In genomic region chr11:125078516-125079140, GRCh38 we compare ENCODE assay signal across 27 cellular contexts.
"Had no signal": no experiment of that assay in that cellular context is flagged by ENCODE, and none has a peak within 500 bp of the region (broad histone marks: within the 10 kb centered on the region; RNA-seq: fewer than 3 reads in every experiment).

No MANE protein-coding gene starts in this region.

- H3K27ac ChIP-seq: esophagus muscularis mucosa, foreskin keratinocyte, left lung, neutrophil, pancreas, prostate gland had no signal

- DNase-seq: activated CD4-positive, alpha-beta T cell treated with anti-CD3 and anti-CD28 coated beads, Interleukin-2, amount 10 ng/mL, durations not matched to agents 7 days and 5 days; activated CD4-positive, CD25-positive, alpha-beta regulatory T cell treated with anti-CD3 and anti-CD28 coated beads, Interleukin-2, amount 50 U/mL, for 72 hours; activated CD8-positive, alpha-beta T cell treated with anti-CD3 and anti-CD28 coated beads for 36 hours; activated gamma-delta T cell treated with Interleukin-2 at 50 U/mL for 16 hours; activated naive CD4-positive, alpha-beta T cell treated with anti-CD3 and anti-CD28 coated beads, Interleukin-2, amount 50 U/mL, for 16 hours; activated T-cell treated with anti-CD3 and anti-CD28 coated beads, Interleukin-2, amount 50 U/mL, for 4 hours; amniotic stem cell; dermis blood vessel endothelial cell; effector CD4-positive, alpha-beta T cell; foreskin keratinocyte; left lung; naive B cell; nephron progenitor cell; pancreas; stimulated activated CD4-positive, alpha-beta T cell treated with anti-CD3 and anti-CD28 coated beads, Interleukin-1b, Interleukin-23, amount 100 ng/mL, for 48 hours; stimulated activated CD4-positive, alpha-beta T cell treated with anti-CD3 and anti-CD28 coated beads, Interleukin-4, amount 100 ng/mL, for 4 hours; stimulated activated CD8-positive, alpha-beta memory T cell treated with anti-CD3 and anti-CD28 coated beads, Interleukin-4, amount 100 ng/mL, for 48 hours; T-helper 17 cell; T1000 had no signal

- H3K27ac Mint-ChIP-seq: activated CD4-positive, alpha-beta T cell treated with anti-CD3 and anti-CD28 coated beads, Interleukin-2, amount 10 ng/mL, durations not matched to agents 7 days and 5 days; activated CD8-positive, alpha-beta T cell treated with anti-CD3 and anti-CD28 coated beads for 36 hours; activated T-helper 17 cell treated with anti-CD3 and anti-CD28 coated beads, Interleukin-2, amount 50 U/mL, for 72 hours; stimulated activated memory B cell treated with anti-CD40 and anti-IgM and Interleukin-4, amounts not matched to agents 10 μg/mL and 1 μg/mL and 100 μg/mL, for 72 hours; T-helper 17 cell had no signal

- H3K36me3 Mint-ChIP-seq: naive B cell had no signal

- H3K9me3 Mint-ChIP-seq: activated CD4-positive, alpha-beta T cell treated with anti-CD3 and anti-CD28 coated beads, Interleukin-2, amount 10 ng/mL, durations not matched to agents 7 days and 5 days; activated CD8-positive, alpha-beta T cell treated with anti-CD3 and anti-CD28 coated beads for 36 hours; activated T-cell treated with anti-CD3 and anti-CD28 coated beads, Interleukin-2, amount 50 U/mL, for 4 hours; activated T-helper 17 cell treated with anti-CD3 and anti-CD28 coated beads, Interleukin-2, amount 50 U/mL, for 72 hours; central memory CD8-positive, alpha-beta T cell; naive B cell; nephron progenitor cell had no signal

- H3K27me3 Mint-ChIP-seq: activated CD4-positive, alpha-beta T cell treated with anti-CD3 and anti-CD28 coated beads, Interleukin-2, amount 10 ng/mL, durations not matched to agents 7 days and 5 days; activated CD8-positive, alpha-beta T cell treated with anti-CD3 and anti-CD28 coated beads for 36 hours; stimulated activated memory B cell treated with anti-CD40 and anti-IgM and Interleukin-4, amounts not matched to agents 10 μg/mL and 1 μg/mL and 100 μg/mL, for 72 hours had no signal

- H3K9me3 ChIP-seq: esophagus muscularis mucosa, left lung, neutrophil, pancreas, prostate gland had no signal

- H3K36me3 ChIP-seq: esophagus muscularis mucosa, neutrophil, pancreas, prostate gland had no signal

- H3K4me1 ChIP-seq: esophagus muscularis mucosa, left lung, pancreas, prostate gland had no signal

- H3K4me3 Mint-ChIP-seq: activated CD4-positive, alpha-beta T cell treated with anti-CD3 and anti-CD28 coated beads, Interleukin-2, amount 10 ng/mL, durations not matched to agents 7 days and 5 days; activated CD8-positive, alpha-beta T cell treated with anti-CD3 and anti-CD28 coated beads for 36 hours; activated T-cell treated with anti-CD3 and anti-CD28 coated beads, Interleukin-2, amount 50 U/mL, for 4 hours; activated T-helper 17 cell treated with anti-CD3 and anti-CD28 coated beads, Interleukin-2, amount 50 U/mL, for 72 hours; central memory CD8-positive, alpha-beta T cell; nephron progenitor cell; stimulated activated memory B cell treated with anti-CD40 and anti-IgM and Interleukin-4, amounts not matched to agents 10 μg/mL and 1 μg/mL and 100 μg/mL, for 72 hours; T-helper 17 cell had no signal

- H3K4me3 ChIP-seq: esophagus muscularis mucosa, left lung, lung, pancreas, prostate gland, smooth muscle cell had no signal

- H3K27me3 ChIP-seq: foreskin keratinocyte, neutrophil, pancreas had no signal

- H3K4me1 Mint-ChIP-seq: activated CD4-positive, alpha-beta T cell treated with anti-CD3 and anti-CD28 coated beads, Interleukin-2, amount 10 ng/mL, durations not matched to agents 7 days and 5 days; activated T-helper 17 cell treated with anti-CD3 and anti-CD28 coated beads, Interleukin-2, amount 50 U/mL, for 72 hours had no signal
